9 cellular contexts compared by ENCODE assay signal in genomic region chr19:55069137-55069858, GRCh38. TPM values are rescaled to one million over a fixed set of nuclear protein-coding genes. Genes with fewer than 3 reads are reported as not detected.
DNase-seq lines count a peak whose midpoint lies in the region; ATAC-seq and TF ChIP-seq lines count a peak whose summit lies in the region.
"Had no signal": no experiment of that assay in that cellular context is flagged by ENCODE, and none has a peak within 500 bp of the region (broad histone marks: within the 10 kb centered on the region; RNA-seq: fewer than 3 reads in every experiment).

No MANE protein-coding gene starts in this region.

- peak overlapping the region; percentile 64 for H3K4me3 ChIP-seq in PC-3 (ENCODE audit: low read length)
- H3K4me3 ChIP-seq in fibroblast of pulmonary artery (replicated peaks; ENCODE audit: low read depth, low read length) = no peak overlapping the region
- peak overlapping the region; percentile 3 for H3K4me3 ChIP-seq in trophoblast cell (ENCODE audit: low read depth, low read length)

- peaks cover 15% of the 10 kb centered on the region for H3K4me1 Mint-ChIP-seq in activated CD4-positive, alpha-beta memory T cell treated with anti-CD3 and anti-CD28 coated beads, Interleukin-2, amount 10 ng/mL, durations not matched to agents 7 days and 5 days
- peaks cover 7% of the 10 kb centered on the region for H3K4me1 Mint-ChIP-seq in activated CD4-positive, alpha-beta memory T cell treated with anti-CD3 and anti-CD28 coated beads for 36 hours (ENCODE audit: low read depth)

- H3K18ac ChIP-seq in trophoblast cell (ENCODE audit: low read length) = peak overlapping the region; percentile 52

- TSS peak; percentile 84 for BruUV-seq in PC-3 (replicated peaks; lab: Mats Ljungman, UMichigan)

- H3K36me3 ChIP-seq in PC-3 (ENCODE audit: low read depth, low read length) = no peaks in the 10 kb centered on the region
- no peaks in the 10 kb centered on the region for H3K36me3 ChIP-seq in trophoblast cell (ENCODE audit: control insufficient read depth in 1 of 2, insufficient read depth in 2 of 2, low read length in 2 of 2)

- ATAC-seq in PC-3 (peak; percentile 79), GM19395 (IDR thresholded peaks at IDR 0.05; ENCODE audit: unreplicated experiment) (no peak), HG03196 (IDR thresholded peaks at IDR 0.05; ENCODE audit: unreplicated experiment) (no peak)

- H3K4me3 Mint-ChIP-seq in activated CD4-positive, alpha-beta memory T cell treated with anti-CD3 and anti-CD28 coated beads, Interleukin-2, amount 10 ng/mL, durations not matched to agents 7 days and 5 days = peak overlapping the region; percentile 28
- H3K4me3 Mint-ChIP-seq in activated CD4-positive, alpha-beta memory T cell treated with anti-CD3 and anti-CD28 coated beads for 36 hours = no peak overlapping the region

- H3K9me3 ChIP-seq in PC-3 (ENCODE audit: low read length) (no peaks in the 10 kb centered on the region), trophoblast cell (ENCODE audit: insufficient read depth, low read depth, low read length) (no peaks in the 10 kb centered on the region)

- no peaks in the 10 kb centered on the region for H3K79me2 ChIP-seq in PC-3 (ENCODE audit: low read length)
- no peaks in the 10 kb centered on the region for H3K79me2 ChIP-seq in trophoblast cell (ENCODE audit: control insufficient read depth, insufficient read depth, low read length, poor library complexity)

- H2BK5ac ChIP-seq in trophoblast cell (ENCODE audit: low read depth, low read length, poor library complexity) = no peak overlapping the region

- H3K4ac ChIP-seq in trophoblast cell (ENCODE audit: low read depth, low read length) = no peak overlapping the region

- no peak overlapping the region for H3K27ac Mint-ChIP-seq in activated CD4-positive, alpha-beta memory T cell treated with anti-CD3 and anti-CD28 coated beads, Interleukin-2, amount 10 ng/mL, durations not matched to agents 7 days and 5 days
- H3K27ac Mint-ChIP-seq in activated CD4-positive, alpha-beta memory T cell treated with anti-CD3 and anti-CD28 coated beads for 36 hours = no peak overlapping the region

- intact Hi-C loops in activated CD4-positive, alpha-beta memory T cell treated with anti-CD3 and anti-CD28 coated beads for 36 hours (cut with micrococcal nuclease) = no loop called here
- intact Hi-C loops in PC-3 (cut with micrococcal nuclease) = no loop called here

- H3F3A ChIP-seq in PC-3 (ENCODE audit: low read length, unreplicated experiment) = peaks cover 9% of the 10 kb centered on the region

- H3K27me3 ChIP-seq in PC-3 (ENCODE audit: low read length) (no peaks in the 10 kb centered on the region), trophoblast cell (ENCODE audit: insufficient read depth, low read length) (peaks cover 2% of the 10 kb centered on the region)

- H2AFZ ChIP-seq in PC-3 (ENCODE audit: low read length) = peak overlapping the region; percentile 66
- H2AFZ ChIP-seq in trophoblast cell (ENCODE audit: insufficient read depth, low read length, poor library complexity) = peak overlapping the region; percentile 30

- peaks cover 4% of the 10 kb centered on the region for H3K79me1 ChIP-seq in trophoblast cell (ENCODE audit: low read length)

- no peak overlapping the region for H2BK120ac ChIP-seq in trophoblast cell (ENCODE audit: insufficient read depth, low read length, poor library complexity)

- no peaks in the 10 kb centered on the region for H3K9me2 ChIP-seq in PC-3 (replicated peaks; ENCODE audit: low read length)

- no peaks in the 10 kb centered on the region for H4K20me1 ChIP-seq in PC-3 (ENCODE audit: low read length)

- no peak overlapping the region for H4K8ac ChIP-seq in trophoblast cell (ENCODE audit: low read depth, low read length)

- no peak overlapping the region for H2BK12ac ChIP-seq in trophoblast cell (ENCODE audit: low read length)

- H4K12ac ChIP-seq in trophoblast cell (ENCODE audit: low read depth, low read length) = no peak overlapping the region

- H3K9ac ChIP-seq in PC-3 (ENCODE audit: low read length) (peak overlapping the region; percentile 80), trophoblast cell (ENCODE audit: low read length) (no peak overlapping the region)

- H2AK5ac ChIP-seq in trophoblast cell (ENCODE audit: low read length) = no peak overlapping the region

- no peak for TF ChIP-seq CTCF in PC-3 (conservative IDR thresholded peaks at IDR 0.05; ENCODE audit: low read depth, low read length)
- TF ChIP-seq CTCF in fibroblast of pulmonary artery (IDR thresholded peaks at IDR 0.05; ENCODE audit: low read length, missing control alignments) = no peak

- POLR2A ChIA-PET in activated CD4-positive, alpha-beta memory T cell treated with anti-CD3 and anti-CD28 coated beads, Interleukin-2, amount 10 ng/mL, durations not matched to agents 7 days and 5 days (lab: Charles Lee) = interaction anchor here (1.8 kb wide), 1 partner anchor 12 kb away, joined by 4 read pairs; no protein-coding TSS in a partner anchor
- POLR2A ChIA-PET in activated CD4-positive, alpha-beta memory T cell treated with anti-CD3 and anti-CD28 coated beads for 36 hours (lab: Charles Lee) = no interaction called here
- POLR2A ChIA-PET in PC-3 (lab: Charles Lee; ENCODE audit: unreplicated experiment) = no interaction called here

- H4K91ac ChIP-seq in trophoblast cell (ENCODE audit: low read depth, low read length) = peak overlapping the region; percentile 38

- peaks cover 29% of the 10 kb centered on the region for H3K4me1 ChIP-seq in PC-3 (ENCODE audit: insufficient read depth, low read length)
- H3K4me1 ChIP-seq in trophoblast cell (ENCODE audit: control insufficient read depth in 1 of 2, insufficient read depth in 2 of 2, low read length in 2 of 2) = peaks cover 0 to 10% of the 10 kb centered on the region in 2 experiments

- H3K14ac ChIP-seq in trophoblast cell (ENCODE audit: low read length) = peak overlapping the region; percentile 55

- CTCF ChIA-PET in activated CD4-positive, alpha-beta memory T cell treated with anti-CD3 and anti-CD28 coated beads, Interleukin-2, amount 10 ng/mL, durations not matched to agents 7 days and 5 days (lab: Charles Lee) = no interaction called here
- CTCF ChIA-PET in activated CD4-positive, alpha-beta memory T cell treated with anti-CD3 and anti-CD28 coated beads for 36 hours (lab: Charles Lee) = no interaction called here
- CTCF ChIA-PET in PC-3 (lab: Charles Lee) = interaction anchor here (0.7 kb wide), 1 partner anchor 434 kb away, joined by 3 read pairs; no protein-coding TSS in a partner anchor

- peaks cover 56% of the 10 kb centered on the region for H3K27me3 Mint-ChIP-seq in activated CD4-positive, alpha-beta memory T cell treated with anti-CD3 and anti-CD28 coated beads, Interleukin-2, amount 10 ng/mL, durations not matched to agents 7 days and 5 days
- peaks cover 54% of the 10 kb centered on the region for H3K27me3 Mint-ChIP-seq in activated CD4-positive, alpha-beta memory T cell treated with anti-CD3 and anti-CD28 coated beads for 36 hours

- no CpG with 5 or more reads among the region's 25 CpGs for WGBS in trophoblast cell (ENCODE audit: extremely low coverage, insufficient coverage, insufficient read length)

- H3K4me2 ChIP-seq in PC-3 (ENCODE audit: low read length) = peak overlapping the region; percentile 86
- H3K4me2 ChIP-seq in trophoblast cell (ENCODE audit: low read length) = peak overlapping the region; percentile 53

- DNase-seq in activated CD4-positive, alpha-beta memory T cell treated with anti-CD3 and anti-CD28 coated beads, Interleukin-2, amount 10 ng/mL, durations not matched to agents 7 days and 5 days = no peak
- DNase-seq in activated CD4-positive, alpha-beta memory T cell treated with anti-CD3 and anti-CD28 coated beads for 36 hours = no peak
- peak; percentile 89 for DNase-seq in PC-3
- DNase-seq in fibroblast of pulmonary artery (ENCODE audit: low read depth) = peak; percentile 26
- peak; percentile 85 to 92 for DNase-seq in trophoblast cell
- DNase-seq in retina = no peak

- H3K36me3 Mint-ChIP-seq in activated CD4-positive, alpha-beta memory T cell treated with anti-CD3 and anti-CD28 coated beads, Interleukin-2, amount 10 ng/mL, durations not matched to agents 7 days and 5 days (ENCODE audit: low read depth) = peaks cover 4% of the 10 kb centered on the region
- H3K36me3 Mint-ChIP-seq in activated CD4-positive, alpha-beta memory T cell treated with anti-CD3 and anti-CD28 coated beads for 36 hours = no peaks in the 10 kb centered on the region

- peak overlapping the region; percentile 96 for H3K27ac ChIP-seq in PC-3 (ENCODE audit: low read length)
- H3K27ac ChIP-seq in trophoblast cell (ENCODE audit: low read depth, low read length) = peak overlapping the region; percentile 57

- no peaks in the 10 kb centered on the region for H3K9me3 Mint-ChIP-seq in activated CD4-positive, alpha-beta memory T cell treated with anti-CD3 and anti-CD28 coated beads, Interleukin-2, amount 10 ng/mL, durations not matched to agents 7 days and 5 days
- peaks cover 3% of the 10 kb centered on the region for H3K9me3 Mint-ChIP-seq in activated CD4-positive, alpha-beta memory T cell treated with anti-CD3 and anti-CD28 coated beads for 36 hours

- no peak overlapping the region for H3K23ac ChIP-seq in trophoblast cell (ENCODE audit: low read length)

RNA-seq across cellular contexts. Expression of gene RDH13, which starts 6.3 kb away (rescaled TPM):
- 10 to 100 TPM; 15.3 to 15.5 TPM for total RNA-seq in activated CD4-positive, alpha-beta memory T cell treated with anti-CD3 and anti-CD28 coated beads, Interleukin-2, amount 10 ng/mL, durations not matched to agents 7 days and 5 days
- total RNA-seq in activated CD4-positive, alpha-beta memory T cell treated with anti-CD3 and anti-CD28 coated beads for 36 hours = 10 to 100 TPM; 11.0 to 12.8 TPM
- total RNA-seq in PC-3 (2014; rRNA removed) = 80.4 and 85.7 TPM in 2 replicates
- polyA plus RNA-seq in trophoblast cell (2013) = 64.1 and 68.9 TPM in 2 replicates

RNA-seq across cellular contexts. Expression of gene EPS8L1, which starts 6.4 kb away (rescaled TPM):
- 1 to 10 TPM; 6.9 to 7.6 TPM for total RNA-seq in activated CD4-positive, alpha-beta memory T cell treated with anti-CD3 and anti-CD28 coated beads, Interleukin-2, amount 10 ng/mL, durations not matched to agents 7 days and 5 days
- total RNA-seq in activated CD4-positive, alpha-beta memory T cell treated with anti-CD3 and anti-CD28 coated beads for 36 hours = 1 to 10 TPM; 2.2 to 2.7 TPM
- total RNA-seq in PC-3 (2014; rRNA removed) = 75.3 and 75.8 TPM in 2 replicates
- polyA plus RNA-seq in trophoblast cell (2013) = 188 and 197 TPM in 2 replicates

RNA-seq across cellular contexts. Expression of gene GP6, which starts 31.2 kb away (rescaled TPM):
- total RNA-seq in activated CD4-positive, alpha-beta memory T cell treated with anti-CD3 and anti-CD28 coated beads, Interleukin-2, amount 10 ng/mL, durations not matched to agents 7 days and 5 days = under 1 TPM in 1 of 2 experiments, not detected in 1; 0.18 TPM
- not detected for total RNA-seq in activated CD4-positive, alpha-beta memory T cell treated with anti-CD3 and anti-CD28 coated beads for 36 hours
- 0.58 TPM in 1 of 2 replicates, not detected in the other for total RNA-seq in PC-3 (2014; rRNA removed)
- 1.3 and 1.4 TPM in 2 replicates for polyA plus RNA-seq in trophoblast cell (2013)
- total RNA-seq: subcutaneous adipose tissue had no signal

RNA-seq across cellular contexts. Expression of gene PPP1R12C, which starts 48.1 kb away (rescaled TPM):
- 100 to 1,000 TPM; 132 to 134 TPM for total RNA-seq in activated CD4-positive, alpha-beta memory T cell treated with anti-CD3 and anti-CD28 coated beads, Interleukin-2, amount 10 ng/mL, durations not matched to agents 7 days and 5 days
- 10 to 100 TPM; 62.7 to 73.2 TPM for total RNA-seq in activated CD4-positive, alpha-beta memory T cell treated with anti-CD3 and anti-CD28 coated beads for 36 hours
- 136 and 180 TPM in 2 replicates for total RNA-seq in PC-3 (2014; rRNA removed)
- polyA plus RNA-seq in trophoblast cell (2013) = 65.1 and 65.9 TPM in 2 replicates

Comparison
In these comparisons a context has a peak if more than half of its experiments do, and no peak if none do; other contexts are left out.
1. DNase-seq: peak in PC-3 (single experiment), fibroblast of pulmonary artery (single experiment) and trophoblast cell (2 of 2); none in activated CD4-positive, alpha-beta memory T cell treated with anti-CD3 and anti-CD28 coated beads, Interleukin-2, amount 10 ng/mL, durations not matched to agents 7 days and 5 days (single experiment), activated CD4-positive, alpha-beta memory T cell treated with anti-CD3 and anti-CD28 coated beads for 36 hours (single experiment) and retina (single experiment).